ENCODE assay signal across 9 cellular contexts in the genomic region with DNA sequence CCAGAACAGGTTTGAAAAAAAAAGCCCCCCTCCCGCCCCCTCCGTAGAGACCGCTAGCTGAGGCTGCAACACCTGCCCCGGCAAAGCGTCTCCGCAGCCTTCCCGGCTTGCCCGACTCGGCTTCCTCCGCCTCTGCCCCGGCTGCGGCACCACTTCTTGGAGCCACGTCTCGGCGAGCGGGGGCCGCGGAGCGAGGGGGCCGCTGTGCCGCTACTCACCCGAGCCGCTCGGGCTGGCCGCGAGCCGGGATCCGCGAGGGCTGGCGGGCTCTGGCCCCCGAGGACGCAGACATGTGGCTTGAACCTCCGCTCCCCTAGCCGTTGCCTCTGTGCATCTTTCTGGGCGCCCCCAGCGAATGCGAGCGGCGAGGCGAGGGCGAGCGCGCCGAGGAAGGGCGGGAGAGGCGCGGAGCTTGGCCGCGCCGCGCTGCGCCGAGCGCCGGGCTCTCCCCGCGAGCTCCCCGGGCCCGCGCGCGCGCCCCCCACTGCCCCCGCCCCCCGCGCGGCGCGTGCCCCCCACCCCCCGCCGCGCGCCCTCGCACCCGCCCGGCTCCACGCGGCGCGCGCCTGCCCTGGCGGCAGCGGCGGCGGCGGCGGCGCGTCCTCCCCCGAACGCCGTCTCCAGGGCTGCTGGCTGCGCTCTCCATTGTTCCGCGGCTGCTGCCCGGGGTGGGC.
A peak's percentile ranks its signal among the peaks of the same experiment; 100 is the strongest.
DNase-seq lines count a peak whose midpoint lies in the region; ATAC-seq lines count a peak whose summit lies in the region.
"Had no signal": no experiment of that assay in that cellular context is flagged by ENCODE, and none has a peak within 500 bp of the region (broad histone marks: within the 10 kb centered on the region; RNA-seq: fewer than 3 reads in every experiment).

No MANE protein-coding gene starts in this region.

- H3K27ac ChIP-seq in GM23248: no peak overlapping the region
- no peak overlapping the region for H3K27ac ChIP-seq in effector memory CD4-positive, alpha-beta T cell (ENCODE audit: insufficient read depth, low read length, poor library complexity, severe bottlenecking)

- 0 out of 2 replicates have a peak, but pooled peaks cover 3% of the 10 kb centered on the region for H3K9me2 ChIP-seq in GM23248 (ENCODE audit: insufficient read depth)

- 2 to 3% methylated on average over 23 to 35 of the region's 96 CpGs for WGBS in GM23248 (ENCODE audit: low coverage in 1 of 2, low lambda C conversion rate in 2 of 2, missing lambda C conversion rate in 2 of 2), 2 experiments

- no peaks in the 10 kb centered on the region for H3K4me1 ChIP-seq in GM23248 (ENCODE audit: insufficient read depth)
- H3K4me1 ChIP-seq in effector memory CD4-positive, alpha-beta T cell (ENCODE audit: control insufficient read depth, insufficient read depth, low read length, poor library complexity, severe bottlenecking): no peaks in the 10 kb centered on the region

- H3F3A ChIP-seq in GM23248 (ENCODE audit: insufficient read depth): no peaks in the 10 kb centered on the region

- DNase-seq in GM23248 (peak; percentile 9), NCI-H2227 (lab: John Stamatoyannopoulos, UW; ENCODE audit: unreplicated experiment) (peak; percentile 86), hippocampal formation (lab: John Stamatoyannopoulos, UW) (peak; percentile 62), skeletal muscle cell (ENCODE audit: low read depth) (no peak), DMS79 treated with DMSO at 0.1 percent for 48 hours (lab: John Stamatoyannopoulos, UW) (no peak)
- DNase-seq in effector memory CD4-positive, alpha-beta T cell: no peak
- DNase-seq: activated T-cell treated with anti-CD3 and anti-CD28 coated beads, Interleukin-2, amount 50 U/mL, for 72 hours had no signal

- no peak overlapping the region for H2AFZ ChIP-seq in GM23248

- peak overlapping the region; percentile 28 for H3K4me2 ChIP-seq in GM23248 (ENCODE audit: unreplicated experiment)

- no peak for ATAC-seq in GM18498 (IDR thresholded peaks at IDR 0.05; ENCODE audit: unreplicated experiment)
- ATAC-seq: Panc1 had no signal

- no peak overlapping the region for H3K9ac ChIP-seq in GM23248

- H3K4me3 ChIP-seq in GM23248: no peak overlapping the region
- peak overlapping the region; percentile 25 for H3K4me3 ChIP-seq in skeletal muscle cell (ENCODE audit: low read depth, low read length)
- H3K4me3 ChIP-seq in effector memory CD4-positive, alpha-beta T cell (ENCODE audit: insufficient read depth, low read depth, low read length, poor library complexity, severe bottlenecking): no peak overlapping the region

- no peaks in the 10 kb centered on the region for H4K20me1 ChIP-seq in GM23248 (ENCODE audit: insufficient read depth)

- H3K9me3 ChIP-seq in GM23248 (ENCODE audit: low read depth): no peaks in the 10 kb centered on the region
- no peaks in the 10 kb centered on the region for H3K9me3 ChIP-seq in effector memory CD4-positive, alpha-beta T cell (ENCODE audit: control insufficient read depth, low read length)

- no peaks in the 10 kb centered on the region for H3K79me2 ChIP-seq in GM23248 (ENCODE audit: insufficient read depth)

- no peaks in the 10 kb centered on the region for H3K36me3 ChIP-seq in GM23248 (ENCODE audit: low read depth)
- no peaks in the 10 kb centered on the region for H3K36me3 ChIP-seq in effector memory CD4-positive, alpha-beta T cell (ENCODE audit: control insufficient read depth, insufficient read depth, low read length)

- peaks cover 58% of the 10 kb centered on the region for H3K27me3 ChIP-seq in GM23248 (replicated peaks; ENCODE audit: insufficient read depth)
- peaks cover 19% of the 10 kb centered on the region for H3K27me3 ChIP-seq in effector memory CD4-positive, alpha-beta T cell (replicated peaks; ENCODE audit: control insufficient read depth, insufficient read depth, low read length, poor library complexity, severe bottlenecking)

- in situ Hi-C loops in GM23248 (cut with MboI): no loop called here

Comparison
In these comparisons a context has a peak if more than half of its experiments do, and no peak if none do; other contexts are left out.
1. DNase-seq: peak in GM23248 (single experiment), NCI-H2227 (single experiment) and hippocampal formation (2 of 2); none in skeletal muscle cell (single experiment), DMS79 treated with DMSO at 0.1 percent for 48 hours (single experiment) and effector memory CD4-positive, alpha-beta T cell (0 of 3).